Comparison of ENCODE assay signal across 14 cellular contexts in the genomic region with DNA sequence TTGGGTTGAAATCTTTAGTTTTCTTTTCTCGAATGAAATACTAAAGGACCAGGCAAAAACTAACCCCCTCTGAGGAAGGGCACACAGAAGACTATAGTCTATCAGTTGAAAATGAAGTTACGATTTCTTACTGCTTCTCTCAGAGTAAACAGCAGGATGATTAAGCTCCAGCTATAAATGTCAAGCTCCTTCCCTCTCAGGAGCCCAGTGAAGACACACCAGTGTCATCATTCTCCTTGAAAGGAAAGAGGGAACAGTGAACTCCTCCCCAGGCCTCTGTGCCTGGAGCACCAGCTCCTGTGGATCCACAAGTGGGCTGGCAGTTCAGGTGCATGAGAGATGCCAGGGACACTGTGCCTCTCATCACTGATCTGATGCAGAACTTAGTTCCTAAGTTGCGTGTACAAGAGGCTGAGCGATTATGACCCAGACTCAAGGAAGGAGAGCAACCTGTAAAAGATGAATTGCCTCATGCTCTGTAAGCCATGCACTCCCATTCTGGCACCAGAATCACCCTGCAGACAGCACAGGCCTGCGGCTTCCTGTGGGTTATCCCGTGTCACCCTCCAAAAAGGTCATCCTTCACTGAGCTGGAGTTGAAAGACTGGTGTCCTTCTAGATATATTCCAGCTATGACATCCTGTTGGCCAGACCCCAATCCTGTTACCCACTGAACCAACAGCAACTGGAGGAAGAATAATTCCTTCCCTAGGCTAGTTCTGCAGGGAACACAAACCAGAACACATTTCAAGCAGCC.
"Had no signal": no experiment of that assay in that cellular context is flagged by ENCODE, and none has a peak within 500 bp of the region (broad histone marks: within the 10 kb centered on the region; RNA-seq: fewer than 3 reads in every experiment).

No MANE protein-coding gene starts in this region.

- H3K4me1 ChIP-seq: ascending aorta, tibial artery had no signal

- H3K9me3 ChIP-seq: ascending aorta, tibial artery had no signal

- DNase-seq: activated CD4-positive, alpha-beta T cell treated with anti-CD3 and anti-CD28 coated beads, Interleukin-2, amount 10 ng/mL, durations not matched to agents 7 days and 5 days; activated CD8-positive, alpha-beta T cell treated with anti-CD3 and anti-CD28 coated beads, Interleukin-2, amount 10 ng/mL, durations not matched to agents 7 days and 5 days; activated effector memory CD4-positive, alpha-beta T cell treated with Interleukin-2 at 50 U/mL for 16 hours; activated naive CD4-positive, alpha-beta T cell treated with anti-CD3 and anti-CD28 coated beads, Interleukin-2, amount 10 ng/mL, durations not matched to agents 7 days and 5 days; activated T-cell treated with anti-CD3 and anti-CD28 coated beads, Interleukin-2, amount 50 U/mL, for 4 hours; cortex of kidney; hippocampal formation; islet precursor cell; occipital lobe; stimulated activated CD4-positive, alpha-beta T cell treated with anti-CD3 and anti-CD28 coated beads, Interleukin-2, amount 100 ng/mL, for 24 hours; stimulated activated naive CD4-positive, alpha-beta T cell treated with Interleukin-2 at 50 U/mL for 16 hours; tibial artery had no signal

- H3K4me3 ChIP-seq: ascending aorta, tibial artery had no signal

- H3K27me3 ChIP-seq: ascending aorta, tibial artery had no signal

- ATAC-seq: activated CD4-positive, CD25-positive, alpha-beta regulatory T cell treated with anti-CD3 and anti-CD28 coated beads, Interleukin-2, amount 50 U/mL, for 24 hours; activated CD8-positive, alpha-beta T cell treated with anti-CD3 and anti-CD28 coated beads, Interleukin-2, amount 10 ng/mL, durations not matched to agents 7 days and 5 days; activated T-cell treated with anti-CD3 and anti-CD28 coated beads, Interleukin-2, amount 50 U/mL, for 4 hours had no signal

- H3K27ac ChIP-seq: ascending aorta, tibial artery had no signal

- H3K36me3 ChIP-seq: ascending aorta had no signal
